In genomic region chr19:5680437-5681368, GRCh38 we compare ENCODE assay signal across 8 cellular contexts. TPM values are rescaled to one million over a fixed set of nuclear protein-coding genes. Genes with fewer than 3 reads are reported as not detected.
DNase-seq lines count a peak whose midpoint lies in the region; ATAC-seq and TF ChIP-seq lines count a peak whose summit lies in the region.

A gene with protein sequence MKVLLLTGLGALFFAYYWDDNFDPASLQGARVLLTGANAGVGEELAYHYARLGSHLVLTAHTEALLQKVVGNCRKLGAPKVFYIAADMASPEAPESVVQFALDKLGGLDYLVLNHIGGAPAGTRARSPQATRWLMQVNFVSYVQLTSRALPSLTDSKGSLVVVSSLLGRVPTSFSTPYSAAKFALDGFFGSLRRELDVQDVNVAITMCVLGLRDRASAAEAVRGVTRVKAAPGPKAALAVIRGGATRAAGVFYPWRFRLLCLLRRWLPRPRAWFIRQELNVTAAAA (plus strand): TSS chr19:5681027. CDS start chr19:5684833, 3,806 bp downstream.
A gene with protein sequence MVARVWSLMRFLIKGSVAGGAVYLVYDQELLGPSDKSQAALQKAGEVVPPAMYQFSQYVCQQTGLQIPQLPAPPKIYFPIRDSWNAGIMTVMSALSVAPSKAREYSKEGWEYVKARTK (minus strand): TSS chr19:5680516. CDS start chr19:5680486, 30 bp downstream.

- intact Hi-C loops in adrenal gland (cut with DNase I) = no loop called here
- intact Hi-C loops in heart right ventricle (cut with DNase I) = loop anchor here in 3 of 10 donors (2.0 to 5.0 kb wide), 3 partner anchors 40 to 58 kb away; partner anchors contain the start of genes SAFB (in 2 of the 3), SAFB2 (in 2 of the 3), CATSPERD (in 1 of the 3) and LONP1 (in 1 of the 3)
- intact Hi-C loops in posterior cingulate gyrus (cut with DNase I) = loop anchor here (1.0 to 2.0 kb wide), 3 partner anchors 40 to 110 kb away; partner anchors contain the start of genes CATSPERD, DUS3L, LONP1 and SAFB

- H3K36me3 ChIP-seq in adrenal gland (replicated peaks in 1 of 2) = no peaks in the 10 kb centered on the region
- peaks cover 0 to 16% (median 0%) of the 10 kb centered on the region in 9 donors for H3K36me3 ChIP-seq in heart right ventricle
- H3K36me3 ChIP-seq in upper lobe of left lung = peaks cover 0 to 5% (median 0%) of the 10 kb centered on the region in 4 donors

- DNase-seq in GM12865 (ENCODE audit: low read depth) = peak; percentile 100
- peak; percentile 99 for DNase-seq in NCI-H1417 treated with DMSO at 0.1 percent for 48 hours (lab: John Stamatoyannopoulos, UW)
- peak; percentile 96 for DNase-seq in SW480 (ENCODE audit: low spot score)
- peak; percentile 98 to 100 (median 99) for DNase-seq in adrenal gland
- peak; percentile 98 to 99 for DNase-seq in heart right ventricle
- peak; percentile 98 to 100 (median 99) for DNase-seq in posterior cingulate gyrus
- peak; percentile 99 to 100 for DNase-seq in upper lobe of left lung

- H3K27ac ChIP-seq in adrenal gland (peak within 1 kb of the TSS; percentile 63 to 90 (median 84)), heart right ventricle (peak within 1 kb of the TSS; percentile 57 to 97 (median 93)), upper lobe of left lung (peak within 1 kb of the TSS; percentile 80 to 96 (median 92))

- peak within 1 kb of the TSS; percentile 75 for H3K4me3 ChIP-seq in GM12865 (ENCODE audit: low read depth, low read length)
- peak within 1 kb of the TSS; percentile 73 to 99 (median 92) for H3K4me3 ChIP-seq in adrenal gland
- peak within 1 kb of the TSS; percentile 47 to 97 (median 82) for H3K4me3 ChIP-seq in heart right ventricle
- peak within 1 kb of the TSS; percentile 73 to 99 (median 88) for H3K4me3 ChIP-seq in upper lobe of left lung

- TF ChIP-seq POLR2A in adrenal gland (IDR thresholded peaks at IDR 0.05) = peak in 1 of 2 donors; percentile 50
- peak in 2 of 4 donors; percentile 2 to 59 for TF ChIP-seq POLR2A in upper lobe of left lung (IDR thresholded peaks at IDR 0.05)

- no peak for TF ChIP-seq CTCF in GM12865 (IDR thresholded peaks at IDR 0.05; ENCODE audit: insufficient read depth, low read depth, low read length, missing control alignments)
- no peak for TF ChIP-seq CTCF in adrenal gland (IDR thresholded peaks at IDR 0.05)
- no peak for TF ChIP-seq CTCF in heart right ventricle (IDR thresholded peaks at IDR 0.05)
- peak in 3 of 6 experiments; percentile 3 to 30 (median 17) for TF ChIP-seq CTCF in upper lobe of left lung (IDR thresholded peaks at IDR 0.05)

- no peak for TF ChIP-seq EP300 in upper lobe of left lung (IDR thresholded peaks at IDR 0.05)

- 0 to 2% (median 1%) methylated on average over 9 to 94 of the region's 94 CpGs for WGBS in adrenal gland, 4 donors
- 1 to 2% methylated on average over 91 to 94 of the region's 94 CpGs for WGBS in heart right ventricle, 2 donors
- 1% methylated on average over 60 of the region's 94 CpGs; no CpG with 5 or more reads in 1 of the 2 donors for WGBS in upper lobe of left lung, 2 donors

- peak; percentile 88 for ATAC-seq in HG02763 (IDR thresholded peaks at IDR 0.05; ENCODE audit: unreplicated experiment)
- ATAC-seq in heart right ventricle = peak; percentile 90 to 98 (median 95)
- ATAC-seq in upper lobe of left lung (ENCODE audit: low FRiP score in 2 of 2) = peak; percentile 97 to 98

- H3K9me3 ChIP-seq in adrenal gland (replicated peaks in 1 of 3) = no peaks in the 10 kb centered on the region
- no peaks in the 10 kb centered on the region for H3K9me3 ChIP-seq in heart right ventricle
- H3K9me3 ChIP-seq in upper lobe of left lung = no peaks in the 10 kb centered on the region

- H3K27me3 ChIP-seq in adrenal gland (no peaks in the 10 kb centered on the region), heart right ventricle (no peaks in the 10 kb centered on the region), upper lobe of left lung (no peaks in the 10 kb centered on the region)

- H3K4me1 ChIP-seq in adrenal gland (replicated peaks in 1 of 2) = peaks cover 13% of the 10 kb centered on the region in 2 donors
- peaks cover 5 to 28% (median 20%) of the 10 kb centered on the region in 9 donors for H3K4me1 ChIP-seq in heart right ventricle
- peaks cover 14 to 20% (median 17%) of the 10 kb centered on the region in 4 donors for H3K4me1 ChIP-seq in upper lobe of left lung

RNA-seq across cellular contexts. Expression of the first gene that starts in this region (rescaled TPM):
- total RNA-seq in adrenal gland = 10 to 100 TPM in 7 of 8 donors, 1 to 10 TPM in 1; 6.3 to 40.5 (median 13.9) TPM
- 10 to 100 TPM in 2 of 3 donors, 1 to 10 TPM in 1; 3.4 to 33.9 (median 23.7) TPM for polyA plus RNA-seq in adrenal gland
- 1 to 10 TPM; 3.3 to 7.6 (median 4.2) TPM for total RNA-seq in heart right ventricle
- polyA plus RNA-seq in heart right ventricle = 10 to 100 TPM in 1 of 2 donors, 1 to 10 TPM in 1; 6.3 to 13.2 TPM
- 10 to 100 TPM in 4 of 6 donors, 1 to 10 TPM in 2; 4.5 to 26.5 (median 16.7) TPM for total RNA-seq in upper lobe of left lung

RNA-seq across cellular contexts. Expression of the second gene that starts in this region (rescaled TPM):
- 10 to 100 TPM; 40.2 to 92.8 (median 57.9) TPM for total RNA-seq in adrenal gland
- 100 to 1,000 TPM in 2 of 3 donors, 10 to 100 TPM in 1; 23.4 to 211 (median 162) TPM for polyA plus RNA-seq in adrenal gland
- 100 to 1,000 TPM; 122 to 173 (median 133) TPM for total RNA-seq in heart right ventricle
- polyA plus RNA-seq in heart right ventricle = 100 to 1,000 TPM; 263 to 658 TPM
- 10 to 100 TPM; 19.1 to 63.2 (median 34.2) TPM for total RNA-seq in upper lobe of left lung

Comparison
In these comparisons a context has a peak if more than half of its experiments do, and no peak if none do; other contexts are left out.
1. Peak in every context shown above with its lines: DNase-seq, ATAC-seq, H3K4me3 ChIP-seq and H3K27ac ChIP-seq.